21 cellular contexts compared by ENCODE assay signal in genomic region chr1:5944069-5944847, GRCh38.
"Had no signal": no experiment of that assay in that cellular context is flagged by ENCODE, and none has a peak within 500 bp of the region (broad histone marks: within the 10 kb centered on the region; RNA-seq: fewer than 3 reads in every experiment).

No MANE protein-coding gene starts in this region.

- H3K9me3 ChIP-seq: breast epithelium, thoracic aorta, upper lobe of left lung had no signal

- H3K4me3 ChIP-seq: breast epithelium, thoracic aorta, upper lobe of left lung had no signal

- H3K4me1 ChIP-seq: breast epithelium, upper lobe of left lung had no signal

- H3K36me3 ChIP-seq: breast epithelium had no signal

- H3K27ac Mint-ChIP-seq: activated CD4-positive, alpha-beta T cell treated with anti-CD3 and anti-CD28 coated beads, Interleukin-2, amount 10 ng/mL, durations not matched to agents 24 days and 14 days; activated naive CD4-positive, alpha-beta T cell treated with anti-CD3 and anti-CD28 coated beads for 36 hours; activated naive CD8-positive, alpha-beta T cell treated with anti-CD3 and anti-CD28 coated beads, Interleukin-2, amount 10 ng/mL, durations not matched to agents 7 days and 5 days; activated T-cell treated with anti-CD3 and anti-CD28 coated beads, Interleukin-2, amount 50 U/mL, for 72 hours; dendritic cell treated with granulocyte-macrophage colony-stimulating factor and Interleukin-4, amounts not matched to agents 40 ng/mL and 50 ng/mL, for 4 days; memory B cell; nephron; stimulated activated effector memory CD8-positive, alpha-beta T cell treated with anti-CD3 and anti-CD28 coated beads, Interleukin-12 subunit alpha, Interleukin-12 subunit beta, amount 100 ng/mL, for 72 hours; T-helper 1 cell treated with Interleukin-12 subunit alpha and Interleukin-12 subunit beta and Interleukin-4 antibody, amounts not matched to agents 30 μg/mL and 1 μg/mL, for 36 hours had no signal

- H3K27ac ChIP-seq: breast epithelium, thoracic aorta, upper lobe of left lung had no signal

- H3K27me3 Mint-ChIP-seq: activated CD4-positive, alpha-beta T cell treated with anti-CD3 and anti-CD28 coated beads, Interleukin-2, amount 10 ng/mL, durations not matched to agents 24 days and 14 days; activated naive CD8-positive, alpha-beta T cell treated with anti-CD3 and anti-CD28 coated beads, Interleukin-2, amount 10 ng/mL, durations not matched to agents 7 days and 5 days; dendritic cell treated with granulocyte-macrophage colony-stimulating factor and Interleukin-4, amounts not matched to agents 40 ng/mL and 50 ng/mL, for 4 days had no signal

- H3K4me3 Mint-ChIP-seq: activated CD4-positive, alpha-beta T cell treated with anti-CD3 and anti-CD28 coated beads, Interleukin-2, amount 10 ng/mL, durations not matched to agents 24 days and 14 days; activated naive CD4-positive, alpha-beta T cell treated with anti-CD3 and anti-CD28 coated beads for 36 hours; activated naive CD8-positive, alpha-beta T cell treated with anti-CD3 and anti-CD28 coated beads, Interleukin-2, amount 10 ng/mL, durations not matched to agents 7 days and 5 days; activated T-cell treated with anti-CD3 and anti-CD28 coated beads, Interleukin-2, amount 50 U/mL, for 72 hours; dendritic cell treated with granulocyte-macrophage colony-stimulating factor and Interleukin-4, amounts not matched to agents 40 ng/mL and 50 ng/mL, for 4 days; memory B cell; nephron; stimulated activated effector memory CD8-positive, alpha-beta T cell treated with anti-CD3 and anti-CD28 coated beads, Interleukin-12 subunit alpha, Interleukin-12 subunit beta, amount 100 ng/mL, for 72 hours; T-helper 1 cell treated with Interleukin-12 subunit alpha and Interleukin-12 subunit beta and Interleukin-4 antibody, amounts not matched to agents 30 μg/mL and 1 μg/mL, for 36 hours had no signal

- H3K27me3 ChIP-seq: breast epithelium, upper lobe of left lung had no signal

- ATAC-seq: activated T-cell treated with anti-CD3 and anti-CD28 coated beads, Interleukin-2, amount 50 U/mL, for 72 hours; stimulated activated effector memory CD8-positive, alpha-beta T cell treated with anti-CD3 and anti-CD28 coated beads, Interleukin-12 subunit alpha, Interleukin-12 subunit beta, amount 100 ng/mL, for 72 hours had no signal

- H3K9me3 Mint-ChIP-seq: activated CD4-positive, alpha-beta T cell treated with anti-CD3 and anti-CD28 coated beads, Interleukin-2, amount 10 ng/mL, durations not matched to agents 24 days and 14 days; activated naive CD4-positive, alpha-beta T cell treated with anti-CD3 and anti-CD28 coated beads for 36 hours; activated naive CD8-positive, alpha-beta T cell treated with anti-CD3 and anti-CD28 coated beads, Interleukin-2, amount 10 ng/mL, durations not matched to agents 7 days and 5 days; activated T-cell treated with anti-CD3 and anti-CD28 coated beads, Interleukin-2, amount 50 U/mL, for 72 hours; dendritic cell treated with granulocyte-macrophage colony-stimulating factor and Interleukin-4, amounts not matched to agents 40 ng/mL and 50 ng/mL, for 4 days; memory B cell; stimulated activated effector memory CD8-positive, alpha-beta T cell treated with anti-CD3 and anti-CD28 coated beads, Interleukin-12 subunit alpha, Interleukin-12 subunit beta, amount 100 ng/mL, for 72 hours; T-helper 1 cell treated with Interleukin-12 subunit alpha and Interleukin-12 subunit beta and Interleukin-4 antibody, amounts not matched to agents 30 μg/mL and 1 μg/mL, for 36 hours had no signal

- H3K4me1 Mint-ChIP-seq: activated CD4-positive, alpha-beta T cell treated with anti-CD3 and anti-CD28 coated beads, Interleukin-2, amount 10 ng/mL, durations not matched to agents 24 days and 14 days; activated naive CD8-positive, alpha-beta T cell treated with anti-CD3 and anti-CD28 coated beads, Interleukin-2, amount 10 ng/mL, durations not matched to agents 7 days and 5 days; memory B cell; stimulated activated effector memory CD8-positive, alpha-beta T cell treated with anti-CD3 and anti-CD28 coated beads, Interleukin-12 subunit alpha, Interleukin-12 subunit beta, amount 100 ng/mL, for 72 hours had no signal

- DNase-seq: activated CD4-positive, alpha-beta T cell treated with anti-CD3 and anti-CD28 coated beads, Interleukin-2, amount 10 ng/mL, durations not matched to agents 24 days and 14 days; activated effector memory CD4-positive, alpha-beta T cell treated with Interleukin-2 at 50 U/mL for 16 hours; activated naive CD4-positive, alpha-beta T cell treated with anti-CD3 and anti-CD28 coated beads for 36 hours; activated naive CD8-positive, alpha-beta T cell treated with anti-CD3 and anti-CD28 coated beads, Interleukin-2, amount 10 ng/mL, durations not matched to agents 7 days and 5 days; activated T-cell treated with anti-CD3 and anti-CD28 coated beads, Interleukin-2, amount 50 U/mL, for 72 hours; amniotic stem cell; effector CD8-positive, alpha-beta T cell; erythroblast; foreskin melanocyte; hippocampal formation; nucleus accumbens; small intestine; stimulated activated CD4-positive, alpha-beta T cell treated with anti-CD3 and anti-CD28 coated beads, Interleukin-2, amount 100 ng/mL, for 24 hours had no signal
